In the genomic region with DNA sequence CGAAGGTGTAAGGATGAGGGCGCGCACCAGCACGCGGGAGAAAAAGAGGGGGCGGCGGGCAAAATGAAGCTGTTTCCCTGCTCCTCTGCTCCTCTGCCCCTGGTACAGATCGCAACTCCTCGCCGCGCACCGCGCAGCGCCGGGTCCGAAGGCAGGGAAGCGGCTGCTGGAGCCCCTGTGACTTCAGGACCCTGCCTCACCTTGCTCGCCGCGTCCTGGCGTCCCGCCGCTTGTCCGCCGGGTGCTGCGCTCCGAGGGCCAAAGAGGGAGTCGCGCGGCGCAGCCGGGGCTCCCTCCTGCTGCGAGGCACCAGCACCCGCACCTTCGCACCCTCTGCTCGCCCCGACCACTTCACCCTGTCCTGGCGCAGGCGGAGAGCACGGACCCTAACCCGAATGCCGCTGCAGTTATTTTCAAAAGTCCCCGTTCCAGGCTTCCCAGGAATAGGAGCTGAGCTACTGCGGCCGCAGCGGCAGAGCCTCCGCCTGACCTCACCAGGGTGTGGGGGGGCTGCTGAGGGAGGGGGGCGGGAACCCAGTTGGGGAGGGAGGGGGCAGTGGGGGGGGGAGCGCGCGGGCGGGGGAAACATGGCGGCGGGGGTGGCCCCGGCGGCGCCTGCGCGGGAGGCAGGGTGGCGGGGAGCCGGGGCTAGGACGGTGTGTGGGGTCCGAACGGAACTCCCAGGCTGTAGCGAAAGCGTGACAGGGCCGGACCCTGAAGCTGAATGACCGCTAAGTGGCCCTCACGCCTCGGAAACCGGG, we compare ENCODE assay signal across 8 cellular contexts. TPM values are rescaled to one million over a fixed set of nuclear protein-coding genes. Genes with fewer than 3 reads are reported as not detected.
DNase-seq lines count a peak whose midpoint lies in the region; ATAC-seq and TF ChIP-seq lines count a peak whose summit lies in the region.

KLHL13 (minus strand) TSS at position 503 of the 761 bp plus-strand sequence. CDS start 88,337 bp downstream, outside the sequence.

- no peaks in the 10 kb centered on the region for H3K4me1 Mint-ChIP-seq in HFFc6 (ENCODE audit: low read depth)
- H3K4me1 Mint-ChIP-seq in mesothelial cell of epicardium: peaks cover 7% of the 10 kb centered on the region

- no peak for ATAC-seq in HG03196 (IDR thresholded peaks at IDR 0.05; ENCODE audit: unreplicated experiment)

- H3K27ac ChIP-seq in esophagus (ENCODE audit: low read depth in 2 of 2, low read length in 1 of 2) (peak within 1 kb of the TSS; percentile 51 to 59), substantia nigra (ENCODE audit: low read depth, low read length, poor library complexity, severe bottlenecking) (no peak within 1 kb of the TSS)

- peak; percentile 71 for DNase-seq in DMS53 (lab: John Stamatoyannopoulos, UW)
- DNase-seq in HFFc6: no peak
- DNase-seq in activated CD4-positive, alpha-beta T cell treated with anti-CD3 and anti-CD28 coated beads, Interleukin-2, amount 50 U/mL, for 48 hours: peak; percentile 0 to 3
- peak; percentile 22 to 47 for DNase-seq in mesothelial cell of epicardium (ENCODE audit: low spot score in 2 of 2, unreplicated experiment in 2 of 2)
- DNase-seq in substantia nigra (lab: John Stamatoyannopoulos, UW): peak in 44 of 49 donors; percentile 0 to 59 (median 23)
- no peak for DNase-seq in effector CD4-positive, alpha-beta T cell

- no peaks in the 10 kb centered on the region; the same call in none of the 2 replicates for H3K27me3 Mint-ChIP-seq in HFFc6 (ENCODE audit: insufficient read depth)
- peaks cover 1% of the 10 kb centered on the region for H3K27me3 Mint-ChIP-seq in mesothelial cell of epicardium (ENCODE audit: low read depth)

- 1 to 27% methylated on average over 51 to 70 of the region's 71 CpGs for WGBS in esophagus, 2 donors

- H3K36me3 ChIP-seq in esophagus (ENCODE audit: control insufficient read depth in 2 of 2, insufficient read depth in 2 of 2, low read length in 1 of 2): no peaks in the 10 kb centered on the region

- H3K4me3 ChIP-seq in esophagus (ENCODE audit: low read depth in 1 of 2, low read length in 2 of 2): peak within 1 kb of the TSS; percentile 42 to 63

- H3K9me3 Mint-ChIP-seq in HFFc6: no peaks in the 10 kb centered on the region
- peaks cover 12% of the 10 kb centered on the region for H3K9me3 Mint-ChIP-seq in mesothelial cell of epicardium

- H3K4me1 ChIP-seq in esophagus (ENCODE audit: control insufficient read depth in 2 of 2, insufficient read depth in 2 of 2, low read length in 1 of 2): no peaks in the 10 kb centered on the region

- no peaks in the 10 kb centered on the region for H3K36me3 Mint-ChIP-seq in HFFc6 (ENCODE audit: low read depth)
- no peaks in the 10 kb centered on the region for H3K36me3 Mint-ChIP-seq in mesothelial cell of epicardium

- H3K27me3 ChIP-seq in esophagus (ENCODE audit: control insufficient read depth in 1 of 2, insufficient read depth in 2 of 2, low read length in 2 of 2): no peaks in the 10 kb centered on the region

- H3K27ac Mint-ChIP-seq in HFFc6 (no peak within 1 kb of the TSS), mesothelial cell of epicardium (peak within 1 kb of the TSS; percentile 37)

- H3K4me3 Mint-ChIP-seq in HFFc6 (peak within 1 kb of the TSS; percentile 73), mesothelial cell of epicardium (peak within 1 kb of the TSS; percentile 74)

- no peak for TF ChIP-seq CTCF in HFFc6 (IDR thresholded peaks at IDR 0.05)
- no peak for TF ChIP-seq CTCF in mesothelial cell of epicardium (IDR thresholded peaks at IDR 0.05; ENCODE audit: unreplicated experiment)

- no peaks in the 10 kb centered on the region for H3K9me3 ChIP-seq in esophagus (ENCODE audit: control insufficient read depth in 2 of 2, insufficient read depth in 1 of 2, low read depth in 1 of 2, low read length in 1 of 2)

RNA-seq across cellular contexts. Expression of gene KLHL13, which starts in this region (rescaled TPM):
- under 1 TPM in 3 of 6 experiments, not detected in 3; 0.05 to 0.14 (median 0.07) TPM for total RNA-seq in HFFc6 (2021; fragmentation: NEBNext Ultra II Directional; extraction: Animal tissue kit (Norgen Biotek cat#: 25700))
- polyA plus RNA-seq in esophagus: 1 to 10 TPM; 1.6 to 3.0 TPM
- 5.6 to 7.2 TPM (median 5.6 TPM) in 3 replicates for total RNA-seq in mesothelial cell of epicardium

Comparison
In these comparisons a context has a peak if more than half of its experiments do, and no peak if none do; other contexts are left out.
1. DNase-seq: peak in DMS53 (single experiment), activated CD4-positive, alpha-beta T cell treated with anti-CD3 and anti-CD28 coated beads, Interleukin-2, amount 50 U/mL, for 48 hours (2 of 2), mesothelial cell of epicardium (2 of 2) and substantia nigra (44 of 49); none in HFFc6 (single experiment) and effector CD4-positive, alpha-beta T cell (single experiment).